18 cellular contexts compared by ENCODE assay signal in genomic region chr20:41627611-41628244, GRCh38. TPM values are rescaled to one million over a fixed set of nuclear protein-coding genes. Genes with fewer than 3 reads are reported as not detected.
A peak's percentile ranks its signal among the peaks of the same experiment; 100 is the strongest.
DNase-seq lines count a peak whose midpoint lies in the region; ATAC-seq, FAIRE-seq and TF ChIP-seq lines count a peak whose summit lies in the region.
"Had no signal": no experiment of that assay in that cellular context is flagged by ENCODE, and none has a peak within 500 bp of the region (broad histone marks: within the 10 kb centered on the region; RNA-seq: fewer than 3 reads in every experiment).

No MANE protein-coding gene starts in this region.

- TF ChIP-seq CTCF in OCI-LY7 (conservative IDR thresholded peaks at IDR 0.05; ENCODE audit: low read length) (no peak), H1 (IDR thresholded peaks at IDR 0.05; ENCODE audit: control extremely low read depth in 1 of 3, insufficient read depth in 1 of 3, low read depth in 1 of 3, low read length in 3 of 3) (no peak)

- no peak overlapping the region for H4K8ac ChIP-seq in H1 (ENCODE audit: extremely low read depth, insufficient read depth, low read length)

- no peaks in the 10 kb centered on the region for H3K9me2 ChIP-seq in OCI-LY7 (ENCODE audit: insufficient read depth, low read length)

- no peak for TF ChIP-seq RAD21 in H1 (IDR thresholded peaks at IDR 0.05 in 1 of 2, conservative IDR thresholded peaks at IDR 0.05 in 1 of 2; ENCODE audit: low read depth in 2 of 2, low read length in 2 of 2)

- CTCF ChIA-PET in OCI-LY7 (lab: Charles Lee; ENCODE audit: unreplicated experiment) (no interaction called here), H1 (lab: Charles Lee; ENCODE audit: partially characterized antibody) (no interaction called here)

- intact Hi-C loops in OCI-LY7 (cut with micrococcal nuclease; ENCODE audit: unreplicated experiment): no loop called here
- intact Hi-C loops in left colon (cut with DNase I, micrococcal nuclease): no loop called here

- TF ChIP-seq EP300 in H1 (IDR thresholded peaks at IDR 0.05; ENCODE audit: borderline replicate concordance in 1 of 2, low read depth in 2 of 2, low read length in 2 of 2): no peak

- H3K27me3 Mint-ChIP-seq in IgD-negative memory B cell (no peaks in the 10 kb centered on the region), T-helper 17 cell (peaks cover 7% of the 10 kb centered on the region)

- H2AK5ac ChIP-seq in H1 (ENCODE audit: low read depth, low read length): no peak overlapping the region

- H3K18ac ChIP-seq in H1 (ENCODE audit: extremely low read depth, low read length): no peak overlapping the region

- no peaks in the 10 kb centered on the region for H3K27me3 ChIP-seq in BLaER1
- no peaks in the 10 kb centered on the region for H3K27me3 ChIP-seq in H1 (replicated peaks in 1 of 4; ENCODE audit: control insufficient read depth in 3 of 4, extremely low read depth in 1 of 4, insufficient read depth in 3 of 4, low read length in 3 of 4)

- no peak for TF ChIP-seq POLR2A in H1 (IDR thresholded peaks at IDR 0.05; ENCODE audit: control extremely low read depth in 1 of 2, low read depth in 2 of 2, low read length in 2 of 2)

- H3K9ac ChIP-seq in BLaER1 (no peak overlapping the region), H1 (replicated peaks in 1 of 4; ENCODE audit: extremely low read depth in 1 of 4, low read depth in 3 of 4, low read length in 3 of 4) (no peak overlapping the region)

- no peaks in the 10 kb centered on the region for H3K23me2 ChIP-seq in H1 (ENCODE audit: low read depth, low read length)

- H4K20me1 ChIP-seq in BLaER1: no peaks in the 10 kb centered on the region
- H4K20me1 ChIP-seq in OCI-LY7 (ENCODE audit: insufficient read depth, low read length): no peaks in the 10 kb centered on the region
- H4K20me1 ChIP-seq in H1 (replicated peaks in 1 of 2; ENCODE audit: control insufficient read depth in 1 of 2, insufficient read depth in 2 of 2, low read length in 2 of 2): no peaks in the 10 kb centered on the region

- H3K27ac ChIP-seq in BLaER1 (no peak overlapping the region), OCI-LY7 (ENCODE audit: low read depth, low read length, poor library complexity, severe bottlenecking) (no peak overlapping the region), H1 (ENCODE audit: low read depth, low read length) (no peak overlapping the region)
- H3K27ac ChIP-seq: A549, PC-9 had no signal

- H3K4me3 ChIP-seq in BLaER1 (no peak overlapping the region), OCI-LY7 (ENCODE audit: low read depth, low read length, poor library complexity, severe bottlenecking) (no peak overlapping the region), H1 (ENCODE audit: extremely low read depth in 1 of 4, insufficient read depth in 2 of 4, low read depth in 3 of 4, low read length in 4 of 4) (no peak overlapping the region)
- H3K4me3 ChIP-seq: A549, PC-9 had no signal

- no peak overlapping the region for H2BK20ac ChIP-seq in H1 (ENCODE audit: low read length)

- H3K4me3 Mint-ChIP-seq in IgD-negative memory B cell (no peak overlapping the region), T-helper 17 cell (no peak overlapping the region)
- H3K4me3 Mint-ChIP-seq: CD8-positive, alpha-beta T cell had no signal

- H3K14ac ChIP-seq in H1 (ENCODE audit: insufficient read length): no peak overlapping the region

- H2AFZ ChIP-seq in OCI-LY7 (ENCODE audit: low read length) (0 out of 2 replicates have a peak overlapping the region, but pooled peaks have one; percentile 44), H1 (ENCODE audit: low read length) (peak overlapping the region; percentile 70; the same call in 1 of the 2 replicates)
- H2AFZ ChIP-seq: PC-9 had no signal

- H3K4me2 ChIP-seq in BLaER1: peak overlapping the region; percentile 44
- H3K4me2 ChIP-seq in OCI-LY7 (ENCODE audit: low read length): no peak overlapping the region
- no peak overlapping the region for H3K4me2 ChIP-seq in H1 (ENCODE audit: insufficient read depth in 1 of 2, low read depth in 2 of 2, low read length in 2 of 2)
- H3K4me2 ChIP-seq: A549, PC-9 had no signal

- BruUV-seq in OCI-LY7 (replicated peaks; lab: Mats Ljungman, UMichigan): no TSS peak

- 82% methylated on average over 5 of the region's 5 CpGs; no CpG with 5 or more reads in 1 of the 2 experiments for WGBS in H1 (ENCODE audit: extremely low coverage in 1 of 2, insufficient coverage in 1 of 2, insufficient read length in 1 of 2, insufficient replicate concordance in 2 of 2, low coverage in 1 of 2, low lambda C conversion rate in 2 of 2, missing lambda C conversion rate in 1 of 2), 2 experiments

- H3K36me3 Mint-ChIP-seq in IgD-negative memory B cell (peaks cover 2% of the 10 kb centered on the region), T-helper 17 cell (ENCODE audit: low read depth) (no peaks in the 10 kb centered on the region)
- H3K36me3 Mint-ChIP-seq: CD8-positive, alpha-beta T cell had no signal

- H3K4me1 Mint-ChIP-seq in IgD-negative memory B cell (peaks cover 4 to 10% (median 6%) of the 10 kb centered on the region in 3 donors), T-helper 17 cell (peaks cover 2% of the 10 kb centered on the region)

- H3K27ac Mint-ChIP-seq in IgD-negative memory B cell: peak overlapping the region in 2 of 3 donors; percentile 8 to 24
- no peak overlapping the region for H3K27ac Mint-ChIP-seq in T-helper 17 cell
- H3K27ac Mint-ChIP-seq: CD8-positive, alpha-beta T cell had no signal

- H3K23ac ChIP-seq in H1 (ENCODE audit: insufficient read length): no peak overlapping the region

- no peak overlapping the region for H2BK12ac ChIP-seq in H1 (ENCODE audit: low read depth, low read length)

- FAIRE-seq in H1 (lab: Jason Lieb, UNC): no peak
- FAIRE-seq: A549, D721Med had no signal

- H3K79me1 ChIP-seq in H1 (ENCODE audit: low read depth, low read length): no peaks in the 10 kb centered on the region

- H4K91ac ChIP-seq in H1 (replicated peaks; ENCODE audit: insufficient read length, low read length): no peak overlapping the region

- ATAC-seq in left colon: no peak
- ATAC-seq in T-helper 17 cell: no peak
- ATAC-seq in HG02970 (IDR thresholded peaks at IDR 0.05; ENCODE audit: low FRiP score, unreplicated experiment): no peak
- ATAC-seq: A549; CD8-positive, alpha-beta T cell had no signal

- no peak overlapping the region for H3K4ac ChIP-seq in H1 (replicated peaks; ENCODE audit: insufficient read length, low read depth, low read length)

- H3K36me3 ChIP-seq in BLaER1 (no peaks in the 10 kb centered on the region), OCI-LY7 (ENCODE audit: insufficient read depth, low read length) (no peaks in the 10 kb centered on the region), H1 (ENCODE audit: control insufficient read depth in 2 of 4, insufficient read depth in 4 of 4, low read length in 3 of 4) (no peaks in the 10 kb centered on the region)

- no peak overlapping the region for H2BK5ac ChIP-seq in H1 (ENCODE audit: low read depth, low read length)

- no peaks in the 10 kb centered on the region for H3K79me2 ChIP-seq in OCI-LY7 (ENCODE audit: insufficient read depth, low read depth, low read length)
- H3K79me2 ChIP-seq in H1 (ENCODE audit: control insufficient read depth in 1 of 2, insufficient read depth in 2 of 2, low read length in 2 of 2): no peaks in the 10 kb centered on the region

- no peak overlapping the region for H2BK120ac ChIP-seq in H1 (replicated peaks; ENCODE audit: low read depth, low read length)

- H3K9me3 ChIP-seq in BLaER1 (peaks cover 13% of the 10 kb centered on the region; the same call in 1 of the 2 replicates), OCI-LY7 (ENCODE audit: low read length) (no peaks in the 10 kb centered on the region), H1 (ENCODE audit: insufficient read depth in 2 of 2, low read depth in 1 of 2, low read length in 1 of 2) (no peaks in the 10 kb centered on the region), T-helper 17 cell (ENCODE audit: control insufficient read depth, low read length, poor library complexity, severe bottlenecking) (no peaks in the 10 kb centered on the region)
- H3K9me3 ChIP-seq: A549 had no signal

- no peak overlapping the region for H3K56ac ChIP-seq in H1 (replicated peaks; ENCODE audit: insufficient read length, low read depth, low read length)

- H3K9me3 Mint-ChIP-seq in IgD-negative memory B cell: peaks cover 3 to 5% (median 3%) of the 10 kb centered on the region in 3 donors
- H3K9me3 Mint-ChIP-seq: CD8-positive, alpha-beta T cell had no signal

- peaks cover 10% of the 10 kb centered on the region for H3K4me1 ChIP-seq in BLaER1
- H3K4me1 ChIP-seq in OCI-LY7 (ENCODE audit: insufficient read depth, low read length, poor library complexity, severe bottlenecking): peaks cover 7% of the 10 kb centered on the region
- H3K4me1 ChIP-seq in H1 (replicated peaks in 1 of 4; ENCODE audit: control insufficient read depth in 3 of 4, insufficient read depth in 4 of 4, low read length in 3 of 4): peaks cover 0 to 3% (median 0%) of the 10 kb centered on the region in 4 experiments; a peak in 1 of 7 replicates
- H3K4me1 ChIP-seq: A549 had no signal

- H2BK15ac ChIP-seq in H1 (ENCODE audit: low read length): no peak overlapping the region

- no peak overlapping the region for H4K5ac ChIP-seq in H1 (ENCODE audit: insufficient read length, low read depth, low read length)

- POLR2A ChIA-PET in OCI-LY7 (lab: Charles Lee) (no interaction called here), H1 (lab: Charles Lee; ENCODE audit: partially characterized antibody) (interaction anchor here (1.0 kb wide), 1 partner anchor 23 kb away, joined by 3 read pairs; no protein-coding TSS in a partner anchor)

- DNase-seq in OCI-LY7 (ENCODE audit: low spot score) (peak; percentile 5), H1 (ENCODE audit: low read depth in 1 of 2, low spot score in 2 of 2) (no peak), left colon (no peak), T-helper 17 cell (no peak), amygdala (lab: John Stamatoyannopoulos, UW) (no peak)
- DNase-seq: CD8-positive, alpha-beta T cell; DND-41; GDM1; NCI-H1092 treated with DMSO at 0.1 percent for 48 hours; NCI-H187 treated with DMSO at 0.1 percent for 48 hours; NCI-H82; PC-9; T-helper 1 cell had no signal

TF ChIP-seq in H1, 55 proteins besides CTCF, POLR2A, EP300 and RAD21 (continues in another document):
- TF ChIP-seq ZNF274 (IDR thresholded peaks at IDR 0.05; ENCODE audit: borderline replicate concordance, extremely low read depth, low read length) (no peak), CREB1 (IDR thresholded peaks at IDR 0.05) (no peak), SUZ12 (IDR thresholded peaks at IDR 0.05; ENCODE audit: low read length) (no peak)

RNA-seq across cellular contexts. Expression of gene CHD6, which starts 9.6 kb away (rescaled TPM):
- polyA plus RNA-seq in IgD-negative memory B cell (56.1 TPM), H1 (2011; rRNA removed) (11.1 and 12.2 TPM in 2 replicates)
- total RNA-seq in OCI-LY7 (2014; rRNA removed; shearing (Covaris generic)): 26.9 and 38.6 TPM in 2 replicates
- total RNA-seq in OCI-LY7 (2022) (45.7 and 55.4 TPM in 2 replicates), left colon (10 to 100 TPM; 27.8 to 29.4 TPM), T-helper 17 cell (10 to 100 TPM; 83.3 to 87.0 TPM)
- total RNA-seq in H1 (2021; fragmentation: NEBNext Ultra II Directional; extraction: Animal tissue kit (Norgen Biotek cat#: 25700)): 59.9 and 62.9 TPM in 2 replicates
- polyA plus RNA-seq in H1 (2011; cell fraction: cytosol; rRNA removed): 15.3 TPM
- 50.2 TPM for polyA plus RNA-seq in H1 (2011; cell fraction: nucleus; rRNA removed)
- polyA plus RNA-seq in H1 (2012, experiment 1 of 2): 15.3 to 22.1 TPM (median 18.3 TPM) in 4 replicates
- polyA plus RNA-seq in H1 (2012, experiment 2 of 2): 1.4 TPM
- polyA plus RNA-seq in H1 (2013, experiment 1 of 2): 49.5 TPM
- 50.4 TPM for polyA plus RNA-seq in H1 (2013, experiment 2 of 2)
- 64.0 and 64.4 TPM in 2 replicates for polyA minus RNA-seq in H1 (2011; rRNA and poly(A)+ RNA removed)
- polyA minus RNA-seq in H1 (2011; cell fraction: cytosol; rRNA and poly(A)+ RNA removed): 20.5 TPM
- 156 TPM for polyA minus RNA-seq in H1 (2011; cell fraction: nucleus; rRNA and poly(A)+ RNA removed)
